Comparison of ENCODE assay signal across 8 cellular contexts in genomic region chr1:21534674-21535378, GRCh38. TPM values are rescaled to one million over a fixed set of nuclear protein-coding genes. Genes with fewer than 3 reads are reported as not detected.
DNase-seq lines count a peak whose midpoint lies in the region; ATAC-seq and TF ChIP-seq lines count a peak whose summit lies in the region.

No MANE protein-coding gene starts in this region.

- TF ChIP-seq CTCF in activated B cell treated with CpG ODN at 0.5 μM for 24 hours (IDR thresholded peaks at IDR 0.05) = no peak

- no peaks in the 10 kb centered on the region for H3K36me3 Mint-ChIP-seq in activated B cell treated with CpG ODN at 0.5 μM for 24 hours (ENCODE audit: low read depth)
- H3K36me3 Mint-ChIP-seq in immature natural killer cell = no peaks in the 10 kb centered on the region

- ATAC-seq in activated B cell treated with CpG ODN at 0.5 μM for 24 hours (ENCODE audit: low read depth) (peak; percentile 74), HG03039 (IDR thresholded peaks at IDR 0.05; ENCODE audit: unreplicated experiment) (no peak), GM18907 (IDR thresholded peaks at IDR 0.05; ENCODE audit: unreplicated experiment) (no peak)

- no peaks in the 10 kb centered on the region for H3K9me3 Mint-ChIP-seq in activated B cell treated with CpG ODN at 0.5 μM for 24 hours
- H3K9me3 Mint-ChIP-seq in immature natural killer cell = peaks cover 0 to 1% (median 0%) of the 10 kb centered on the region in 6 donors

- H3K4me3 Mint-ChIP-seq in activated B cell treated with CpG ODN at 0.5 μM for 24 hours (no peak overlapping the region), immature natural killer cell (no peak overlapping the region)

- CTCF ChIA-PET in activated B cell treated with CpG ODN at 0.5 μM for 24 hours (lab: Charles Lee) = interaction anchor here (0.7 to 2.8 kb wide), 11 partner anchors 9 to 280 kb away, joined by 3 to 50 read pairs (median 4); partner anchors contain the start of gene ALPL

- POLR2A ChIA-PET in activated B cell treated with CpG ODN at 0.5 μM for 24 hours (lab: Charles Lee) = interaction anchor here (1.1 to 1.6 kb wide), 3 partner anchors 17 to 26 kb away, joined by 3 to 4 read pairs (median 4); partner anchors contain the start of gene ALPL

- H3K27me3 Mint-ChIP-seq in activated B cell treated with CpG ODN at 0.5 μM for 24 hours = peaks cover 19% of the 10 kb centered on the region
- H3K27me3 Mint-ChIP-seq in immature natural killer cell (ENCODE audit: low read depth in 3 of 3) = peaks cover 5 to 14% (median 10%) of the 10 kb centered on the region in 3 donors

- DNase-seq in 8988T (peak; percentile 52), ELR (ENCODE audit: low read depth) (peak; percentile 47), NCI-H1694 (lab: John Stamatoyannopoulos, UW) (peak; percentile 34), activated B cell treated with CpG ODN at 0.5 μM for 24 hours (no peak), iPS-NIHi7 (ENCODE audit: extremely low spot score) (peak; percentile 85), immature natural killer cell (no peak)

- H3K4me1 Mint-ChIP-seq in activated B cell treated with CpG ODN at 0.5 μM for 24 hours (peaks cover 5% of the 10 kb centered on the region), immature natural killer cell (no peaks in the 10 kb centered on the region)

- intact Hi-C loops in activated B cell treated with CpG ODN at 0.5 μM for 24 hours (cut with micrococcal nuclease) = loop anchor here (1.0 to 10.0 kb wide), 4 partner anchors 16 to 280 kb away; partner anchors contain the start of gene ALPL

- no peak overlapping the region for H3K27ac Mint-ChIP-seq in activated B cell treated with CpG ODN at 0.5 μM for 24 hours
- H3K27ac Mint-ChIP-seq in immature natural killer cell = no peak overlapping the region

RNA-seq across cellular contexts. Expression of gene ALPL, which starts 25.6 kb away (rescaled TPM):
- 14.7 and 19.0 TPM in 2 replicates for total RNA-seq in activated B cell treated with CpG ODN at 0.5 μM for 24 hours
- not detected for polyA plus RNA-seq in immature natural killer cell

Comparison
In these comparisons a context has a peak if more than half of its experiments do, and no peak if none do; other contexts are left out.
1. DNase-seq: peak in 8988T (single experiment), ELR (single experiment), NCI-H1694 (single experiment) and iPS-NIHi7 (single experiment); none in activated B cell treated with CpG ODN at 0.5 μM for 24 hours (single experiment) and immature natural killer cell (0 of 3).